ENCODE assay signal across 17 cellular contexts in genomic region chr5:83503662-83504061, GRCh38.
DNase-seq lines count a peak whose midpoint lies in the region; TF ChIP-seq lines count a peak whose summit lies in the region.
"Had no signal": no experiment of that assay in that cellular context is flagged by ENCODE, and none has a peak within 500 bp of the region (broad histone marks: within the 10 kb centered on the region; RNA-seq: fewer than 3 reads in every experiment).

No MANE protein-coding gene starts in this region.

- TF ChIP-seq CTCF in foreskin fibroblast (IDR thresholded peaks at IDR 0.05; ENCODE audit: low read depth, low read length), result no peak

- H3K4me3 ChIP-seq in foreskin fibroblast (ENCODE audit: low read depth in 1 of 2, low read length in 2 of 2), result no peak overlapping the region
- H3K4me3 ChIP-seq: ascending aorta, dorsolateral prefrontal cortex, esophagus muscularis mucosa, K562 had no signal

- DNase-seq in AG08395 (ENCODE audit: low spot score) (peak; percentile 37), DMS 273 treated with DMSO at 0.1 percent for 48 hours (lab: John Stamatoyannopoulos, UW) (peak; percentile 12), NCI-H82 treated with DMSO at 0.1 percent for 48 hours (lab: John Stamatoyannopoulos, UW; ENCODE audit: unreplicated experiment) (peak; percentile 3), foreskin fibroblast (peak; percentile 7 to 30), globus pallidus (ENCODE audit: low spot score) (no peak)
- no peak for DNase-seq in activated CD4-positive, CD25-positive, alpha-beta regulatory T cell treated with anti-CD3 and anti-CD28 coated beads, Interleukin-2, amount 50 U/mL, for 72 hours
- no peak for DNase-seq in stimulated activated naive CD4-positive, alpha-beta T cell (lab: John Stamatoyannopoulos, UW)
- DNase-seq in stimulated activated CD4-positive, alpha-beta T cell treated with anti-CD3 and anti-CD28 coated beads, Interleukin-12 subunit alpha, Interleukin-12 subunit beta, amount 100 ng/mL, for 4 hours, result no peak
- DNase-seq: activated gamma-delta T cell treated with Interleukin-2 at 50 U/mL for 16 hours; BE2C; dorsolateral prefrontal cortex; naive B cell; NCI-H1930; NK-92 treated with Interleukin-12 subunit alpha and Interleukin-12 subunit beta, amount 100 ng/mL, for 24 hours had no signal

Comparison
In these comparisons a context has a peak if more than half of its experiments do, and no peak if none do; other contexts are left out.
1. DNase-seq: peak in AG08395 (single experiment), DMS 273 treated with DMSO at 0.1 percent for 48 hours (single experiment), NCI-H82 treated with DMSO at 0.1 percent for 48 hours (single experiment) and foreskin fibroblast (2 of 2); none in activated CD4-positive, CD25-positive, alpha-beta regulatory T cell treated with anti-CD3 and anti-CD28 coated beads, Interleukin-2, amount 50 U/mL, for 72 hours (single experiment), stimulated activated naive CD4-positive, alpha-beta T cell (0 of 6), globus pallidus (single experiment) and stimulated activated CD4-positive, alpha-beta T cell treated with anti-CD3 and anti-CD28 coated beads, Interleukin-12 subunit alpha, Interleukin-12 subunit beta, amount 100 ng/mL, for 4 hours (single experiment).